ENCODE assay signal across 11 cellular contexts in the genomic region with DNA sequence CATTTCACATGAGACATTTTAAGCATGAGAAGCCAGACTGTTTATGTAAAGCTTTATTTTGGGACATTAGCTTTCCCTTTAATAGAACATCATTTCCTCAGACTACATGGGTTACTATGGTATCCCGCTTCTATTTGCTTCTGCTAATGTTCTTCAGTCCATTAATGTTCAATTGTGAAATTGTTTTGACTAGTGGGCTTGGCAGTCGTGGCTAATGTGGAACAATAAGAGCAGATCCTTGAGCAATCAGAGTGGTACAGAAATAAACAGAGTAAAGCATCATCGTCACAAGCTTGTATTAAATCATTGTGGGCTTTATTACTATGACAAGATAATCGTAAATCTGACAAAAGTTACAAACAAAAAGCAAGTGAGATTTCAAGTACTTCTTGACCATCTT.
A peak's percentile ranks its signal among the peaks of the same experiment; 100 is the strongest.
DNase-seq lines count a peak whose midpoint lies in the region; ATAC-seq and TF ChIP-seq lines count a peak whose summit lies in the region.
"Had no signal": no experiment of that assay in that cellular context is flagged by ENCODE, and none has a peak within 500 bp of the region (broad histone marks: within the 10 kb centered on the region; RNA-seq: fewer than 3 reads in every experiment).

No MANE protein-coding gene starts in this region.

- H3K4me3 Mint-ChIP-seq in nephron progenitor cell = no peak overlapping the region
- H3K4me3 Mint-ChIP-seq in endodermal cell = no peak overlapping the region
- H3K4me3 Mint-ChIP-seq in naive thymus-derived CD4-positive, alpha-beta T cell = no peak overlapping the region
- H3K4me3 Mint-ChIP-seq: activated T-helper 1 cell treated with anti-CD3 and anti-CD28 coated beads, Interleukin-12 subunit alpha, Interleukin-12 subunit beta, Interleukin-2, Interleukin-4 antibody, amounts not matched to agents 30 ng/mL and 10 ng/mL and 1 ng/mL, durations not matched to agents 14 hours and 24 hours and 36 hours had no signal

- no peaks in the 10 kb centered on the region for H3K36me3 ChIP-seq in endodermal cell (ENCODE audit: control insufficient read depth, insufficient read depth, low read length)
- H3K36me3 ChIP-seq in naive thymus-derived CD4-positive, alpha-beta T cell (ENCODE audit: control insufficient read depth in 2 of 3, insufficient read depth in 3 of 3, low read length in 3 of 3) = no peaks in the 10 kb centered on the region

- intact Hi-C loops in naive thymus-derived CD4-positive, alpha-beta T cell (cut with micrococcal nuclease) = no loop called here

- H3K4me1 ChIP-seq in endodermal cell (ENCODE audit: control insufficient read depth, insufficient read depth, low read length) = no peaks in the 10 kb centered on the region
- no peaks in the 10 kb centered on the region for H3K4me1 ChIP-seq in naive thymus-derived CD4-positive, alpha-beta T cell (ENCODE audit: control insufficient read depth in 2 of 2, insufficient read depth in 2 of 2, low read length in 2 of 2)

- POLR2A ChIA-PET in naive thymus-derived CD4-positive, alpha-beta T cell (lab: Charles Lee) = no interaction called here

- TF ChIP-seq CTCF in choroid plexus epithelial cell (conservative IDR thresholded peaks at IDR 0.05; ENCODE audit: low read depth, low read length) = no peak
- no peak for TF ChIP-seq CTCF in nephron progenitor cell (IDR thresholded peaks at IDR 0.05)
- TF ChIP-seq CTCF in endodermal cell (conservative IDR thresholded peaks at IDR 0.05) = no peak

- CTCF ChIA-PET in naive thymus-derived CD4-positive, alpha-beta T cell (lab: Charles Lee) = no interaction called here

- no peaks in the 10 kb centered on the region for H3K9me3 ChIP-seq in endodermal cell (ENCODE audit: control insufficient read depth, low read length)
- no peaks in the 10 kb centered on the region for H3K9me3 ChIP-seq in naive thymus-derived CD4-positive, alpha-beta T cell (ENCODE audit: control insufficient read depth in 2 of 3, low read length in 3 of 3)

- H3K4me3 ChIP-seq in choroid plexus epithelial cell (ENCODE audit: low read depth, low read length) (no peak overlapping the region), endodermal cell (ENCODE audit: low read length) (no peak overlapping the region)
- no peak overlapping the region for H3K4me3 ChIP-seq in naive thymus-derived CD4-positive, alpha-beta T cell (ENCODE audit: low read length)

- no peak overlapping the region for H3K27ac ChIP-seq in endodermal cell (ENCODE audit: low read depth, low read length)
- H3K27ac ChIP-seq in naive thymus-derived CD4-positive, alpha-beta T cell (ENCODE audit: low read depth, low read length) = no peak overlapping the region

- H3K27me3 Mint-ChIP-seq in nephron progenitor cell (ENCODE audit: low read depth, poor library complexity) (no peaks in the 10 kb centered on the region), endodermal cell (ENCODE audit: insufficient read depth) (no peaks in the 10 kb centered on the region)
- H3K27me3 Mint-ChIP-seq in naive thymus-derived CD4-positive, alpha-beta T cell = peaks cover 0 to 3% (median 0%) of the 10 kb centered on the region in 5 donors

- H3K27me3 ChIP-seq in endodermal cell (ENCODE audit: control insufficient read depth, insufficient read depth, low read length, poor library complexity, severe bottlenecking) = no peaks in the 10 kb centered on the region
- no peaks in the 10 kb centered on the region for H3K27me3 ChIP-seq in naive thymus-derived CD4-positive, alpha-beta T cell (ENCODE audit: control insufficient read depth in 2 of 2, insufficient read depth in 2 of 2, low read length in 2 of 2)

- DNase-seq in DMS153 (lab: John Stamatoyannopoulos, UW) (peak; percentile 94), NCI-H1417 treated with DMSO at 0.1 percent for 48 hours (lab: John Stamatoyannopoulos, UW) (peak; percentile 88), choroid plexus epithelial cell (ENCODE audit: low read depth) (peak; percentile 80), renal cortical epithelial cell (ENCODE audit: low read depth) (peak; percentile 97), nephron progenitor cell (no peak), endodermal cell (no peak)
- DNase-seq in naive thymus-derived CD4-positive, alpha-beta T cell = no peak
- DNase-seq: caudate nucleus, NCI-H1694 had no signal

- H3K27ac Mint-ChIP-seq in nephron progenitor cell = no peak overlapping the region
- no peak overlapping the region for H3K27ac Mint-ChIP-seq in endodermal cell
- H3K27ac Mint-ChIP-seq in naive thymus-derived CD4-positive, alpha-beta T cell = no peak overlapping the region
- H3K27ac Mint-ChIP-seq: activated T-helper 1 cell treated with anti-CD3 and anti-CD28 coated beads, Interleukin-12 subunit alpha, Interleukin-12 subunit beta, Interleukin-2, Interleukin-4 antibody, amounts not matched to agents 30 ng/mL and 10 ng/mL and 1 ng/mL, durations not matched to agents 14 hours and 24 hours and 36 hours had no signal

- no peaks in the 10 kb centered on the region for H3K36me3 Mint-ChIP-seq in nephron progenitor cell (ENCODE audit: low read depth)
- H3K36me3 Mint-ChIP-seq in endodermal cell (ENCODE audit: low read depth) = no peaks in the 10 kb centered on the region
- peaks cover 0 to 3% (median 0%) of the 10 kb centered on the region in 5 donors for H3K36me3 Mint-ChIP-seq in naive thymus-derived CD4-positive, alpha-beta T cell

- H3K9me3 Mint-ChIP-seq in nephron progenitor cell (no peaks in the 10 kb centered on the region), endodermal cell (peaks cover 2% of the 10 kb centered on the region)
- peaks cover 0 to 10% (median 1%) of the 10 kb centered on the region in 11 donors for H3K9me3 Mint-ChIP-seq in naive thymus-derived CD4-positive, alpha-beta T cell
- H3K9me3 Mint-ChIP-seq: activated T-helper 1 cell treated with anti-CD3 and anti-CD28 coated beads, Interleukin-12 subunit alpha, Interleukin-12 subunit beta, Interleukin-2, Interleukin-4 antibody, amounts not matched to agents 30 ng/mL and 10 ng/mL and 1 ng/mL, durations not matched to agents 14 hours and 24 hours and 36 hours had no signal

- H3K4me1 Mint-ChIP-seq in nephron progenitor cell = no peaks in the 10 kb centered on the region
- H3K4me1 Mint-ChIP-seq in endodermal cell = no peaks in the 10 kb centered on the region
- no peaks in the 10 kb centered on the region for H3K4me1 Mint-ChIP-seq in naive thymus-derived CD4-positive, alpha-beta T cell

- WGBS in endodermal cell (ENCODE audit: insufficient coverage in 1 of 2, insufficient read length in 1 of 2), 2 experiments = 84 to 91% methylated on average over 2 to 4 of the region's 4 CpGs

- ATAC-seq in naive thymus-derived CD4-positive, alpha-beta T cell = no peak
- ATAC-seq in GM18909 (IDR thresholded peaks at IDR 0.05; ENCODE audit: poor library complexity, unreplicated experiment) = no peak

- no peak overlapping the region for H3K9ac ChIP-seq in endodermal cell (ENCODE audit: extremely low read depth, low read length, poor library complexity, severe bottlenecking)

Comparison
In these comparisons a context has a peak if more than half of its experiments do, and no peak if none do; other contexts are left out.
1. DNase-seq: peak in DMS153 (single experiment), NCI-H1417 treated with DMSO at 0.1 percent for 48 hours (single experiment), choroid plexus epithelial cell (single experiment) and renal cortical epithelial cell (single experiment); none in nephron progenitor cell (single experiment), endodermal cell (single experiment) and naive thymus-derived CD4-positive, alpha-beta T cell (0 of 9).